In the genomic region with DNA sequence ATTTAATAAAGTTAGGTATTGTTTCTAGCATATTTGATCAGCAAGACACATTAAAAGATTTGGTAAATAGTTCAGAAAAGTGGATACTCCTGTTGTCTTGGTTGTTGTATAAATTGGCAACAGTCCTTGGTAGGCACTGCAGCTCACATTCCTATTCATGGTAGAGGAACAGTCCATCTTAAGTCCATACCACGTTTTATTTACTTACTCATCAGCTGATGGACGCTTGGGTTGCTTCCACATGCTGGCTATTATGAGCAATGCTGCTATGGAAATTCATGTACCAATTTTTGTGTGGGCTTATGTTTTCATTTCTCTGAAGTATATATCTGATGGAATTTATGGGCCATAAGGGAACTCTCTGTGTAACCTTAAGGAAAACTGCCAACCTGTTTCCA, we compare ENCODE assay signal across 23 cellular contexts. TPM values are rescaled to one million over a fixed set of nuclear protein-coding genes. Genes with fewer than 3 reads are reported as not detected.
"Had no signal": no experiment of that assay in that cellular context is flagged by ENCODE, and none has a peak within 500 bp of the region (broad histone marks: within the 10 kb centered on the region; RNA-seq: fewer than 3 reads in every experiment).

No MANE protein-coding gene starts in this region.

- H3K27ac ChIP-seq: left ventricle myocardium inferior, transverse colon had no signal

- H3K4me1 ChIP-seq: left ventricle myocardium inferior, transverse colon had no signal

- ATAC-seq: activated CD8-positive, alpha-beta memory T cell treated with anti-CD3 and anti-CD28 coated beads, Interleukin-2, amount 10 ng/mL, durations not matched to agents 7 days and 5 days; stimulated activated naive CD8-positive, alpha-beta T cell treated with anti-CD3 and anti-CD28 coated beads, Interleukin-15, Interleukin-2, amounts not matched to agents 100 U/mL and 50 U/mL, for 24 hours had no signal

- H3K36me3 ChIP-seq: left ventricle myocardium inferior, transverse colon had no signal

- H3K9me3 ChIP-seq: left ventricle myocardium inferior, transverse colon had no signal

- DNase-seq: activated CD4-positive, alpha-beta memory T cell treated with anti-CD3 and anti-CD28 coated beads, Interleukin-2, amount 10 ng/mL, durations not matched to agents 7 days and 5 days; activated CD4-positive, alpha-beta T cell treated with anti-CD3 and anti-CD28 coated beads, Interleukin-2, amount 10 ng/mL, durations not matched to agents 24 days and 14 days; activated CD8-positive, alpha-beta memory T cell treated with anti-CD3 and anti-CD28 coated beads, Interleukin-2, amount 10 ng/mL, durations not matched to agents 7 days and 5 days; activated gamma-delta T cell treated with Interleukin-2 at 50 U/mL for 16 hours; activated T-cell treated with anti-CD3 and anti-CD28 coated beads for 4 hours; aorta; central memory CD4-positive, alpha-beta T cell; dermis blood vessel endothelial cell; effector CD8-positive, alpha-beta T cell; foreskin melanocyte; immature natural killer cell; kidney glomerular epithelial cell; left ventricle myocardium inferior; mesenchymal stem cell; naive B cell; occipital lobe; stimulated activated CD4-positive, alpha-beta T cell treated with anti-CD3 and anti-CD28 coated beads, Interleukin-4, amount 100 ng/mL, for 24 hours; stimulated activated naive CD8-positive, alpha-beta T cell treated with anti-CD3 and anti-CD28 coated beads, Interleukin-15, Interleukin-2, amounts not matched to agents 100 U/mL and 50 U/mL, for 24 hours; T1000; transverse colon had no signal

- H3K4me3 ChIP-seq: left ventricle myocardium inferior, transverse colon had no signal

RNA-seq across cellular contexts. Expression of a gene that starts 43.3 kb away (rescaled TPM):
- total RNA-seq: activated CD4-positive, alpha-beta memory T cell treated with anti-CD3 and anti-CD28 coated beads, Interleukin-2, amount 10 ng/mL, durations not matched to agents 7 days and 5 days; activated CD4-positive, alpha-beta T cell treated with anti-CD3 and anti-CD28 coated beads, Interleukin-2, amount 10 ng/mL, durations not matched to agents 24 days and 14 days; activated CD8-positive, alpha-beta memory T cell treated with anti-CD3 and anti-CD28 coated beads, Interleukin-2, amount 10 ng/mL, durations not matched to agents 7 days and 5 days; aorta; dermis blood vessel endothelial cell; left ventricle myocardium inferior; mononuclear cell; occipital lobe; transverse colon had no signal
- polyA plus RNA-seq: aorta, esophagus, immature natural killer cell, neural cell had no signal
